Comparison of ENCODE assay signal across 3 cellular contexts in genomic region chrX:134075894-134076718, GRCh38.
TF ChIP-seq lines count a peak whose summit lies in the region.

No MANE protein-coding gene starts in this region.

TF ChIP-seq in IMR-90, 13 proteins besides CTCF, POLR2A, EP300 and RAD21:
- TF ChIP-seq CEBPB (IDR thresholded peaks at IDR 0.05; ENCODE audit: low read depth, low read length) (no peak), RFX5 (IDR thresholded peaks at IDR 0.05; ENCODE audit: low read depth, low read length) (no peak), SMC3 (IDR thresholded peaks at IDR 0.05; ENCODE audit: low read depth, low read length) (no peak), CHD1 (IDR thresholded peaks at IDR 0.05; ENCODE audit: low read depth, low read length) (no peak), MAZ (IDR thresholded peaks at IDR 0.05; ENCODE audit: borderline replicate concordance, low read depth, low read length) (no peak), MAFK (IDR thresholded peaks at IDR 0.05; ENCODE audit: low read depth, low read length) (no peak), ELK1 (IDR thresholded peaks at IDR 0.05; ENCODE audit: borderline replicate concordance, low read depth, low read length) (no peak), NFE2L2 (IDR thresholded peaks at IDR 0.05; ENCODE audit: low read depth, low read length) (no peak), BHLHE40 (IDR thresholded peaks at IDR 0.05; ENCODE audit: low read depth, low read length) (no peak), FOS (IDR thresholded peaks at IDR 0.05; ENCODE audit: low read depth, low read length) (no peak), MXI1 (IDR thresholded peaks at IDR 0.05; ENCODE audit: borderline replicate concordance, low read depth, low read length) (no peak), RCOR1 (IDR thresholded peaks at IDR 0.05; ENCODE audit: insufficient replicate concordance, low read length) (no peak), USF2 (IDR thresholded peaks at IDR 0.05; ENCODE audit: low read depth, low read length) (no peak)

TF ChIP-seq in H1, 55 proteins besides CTCF, POLR2A, EP300 and RAD21:
- TF ChIP-seq TCF12 (IDR thresholded peaks at IDR 0.05; ENCODE audit: low read depth, low read length) (no peak), SP1 (IDR thresholded peaks at IDR 0.05; ENCODE audit: low read depth, low read length) (no peak), ATF2 (IDR thresholded peaks at IDR 0.05; ENCODE audit: low read length) (no peak), KDM1A (IDR thresholded peaks at IDR 0.05; ENCODE audit: borderline replicate concordance, low read length) (no peak), CEBPB (IDR thresholded peaks at IDR 0.05; ENCODE audit: low read depth, low read length) (no peak), TAF1 (IDR thresholded peaks at IDR 0.05; ENCODE audit: low read depth, low read length) (no peak), POU5F1 (IDR thresholded peaks at IDR 0.05; ENCODE audit: low read depth, low read length) (no peak), RBBP5 (IDR thresholded peaks at IDR 0.05; ENCODE audit: borderline replicate concordance, low read depth, low read length) (no peak), CHD2 (IDR thresholded peaks at IDR 0.05; ENCODE audit: low read length) (no peak), TBP (IDR thresholded peaks at IDR 0.05; ENCODE audit: low read depth, low read length) (no peak), POLR2AphosphoS5 (IDR thresholded peaks at IDR 0.05; ENCODE audit: low read depth, low read length) (no peak), HDAC2 (IDR thresholded peaks at IDR 0.05; ENCODE audit: borderline replicate concordance in 1 of 2, low read depth in 2 of 2, low read length in 2 of 2) (no peak), MAFK (IDR thresholded peaks at IDR 0.05; ENCODE audit: low read depth, low read length) (no peak), KDM5A (IDR thresholded peaks at IDR 0.05; ENCODE audit: low read length) (no peak), SIX5 (IDR thresholded peaks at IDR 0.05; ENCODE audit: low read depth, low read length) (no peak), SUZ12 (IDR thresholded peaks at IDR 0.05; ENCODE audit: low read length) (no peak), SP2 (IDR thresholded peaks at IDR 0.05; ENCODE audit: low read length) (no peak), SRF (IDR thresholded peaks at IDR 0.05; ENCODE audit: low read depth, low read length) (no peak)

TF ChIP-seq in WTC11, 78 proteins besides CTCF, POLR2A, EP300 and RAD21:
- no peak for TF ChIP-seq USF2 (CRISPR knock-in tag; IDR thresholded peaks at IDR 0.05)
- no peak for TF ChIP-seq ATF6 (CRISPR knock-in tag; IDR thresholded peaks at IDR 0.05)
- TF ChIP-seq SOX15 (CRISPR knock-in tag; IDR thresholded peaks at IDR 0.05): no peak
- no peak for TF ChIP-seq HMGXB4 (CRISPR knock-in tag; IDR thresholded peaks at IDR 0.05)
- TF ChIP-seq JAZF1 (CRISPR knock-in tag; IDR thresholded peaks at IDR 0.05): no peak
- no peak for TF ChIP-seq CDX4 (CRISPR knock-in tag; IDR thresholded peaks at IDR 0.05; ENCODE audit: borderline replicate concordance)
- TF ChIP-seq AFF4 (CRISPR knock-in tag; IDR thresholded peaks at IDR 0.05; ENCODE audit: borderline replicate concordance): no peak
- TF ChIP-seq ZNF317 (CRISPR knock-in tag; IDR thresholded peaks at IDR 0.05; ENCODE audit: borderline replicate concordance, low read depth): no peak
- no peak for TF ChIP-seq USF1 (CRISPR knock-in tag; IDR thresholded peaks at IDR 0.05)
- no peak for TF ChIP-seq ZNF416 (CRISPR knock-in tag; IDR thresholded peaks at IDR 0.05)
- no peak for TF ChIP-seq NR3C1 (CRISPR knock-in tag; conservative IDR thresholded peaks at IDR 0.05; ENCODE audit: low read depth)
